Comparison of ENCODE assay signal across 8 cellular contexts in genomic region chr16:8798174-8798527, GRCh38. TPM values are rescaled to one million over a fixed set of nuclear protein-coding genes. Genes with fewer than 3 reads are reported as not detected.
DNase-seq lines count a peak whose midpoint lies in the region; ATAC-seq and TF ChIP-seq lines count a peak whose summit lies in the region.

No MANE protein-coding gene starts in this region.

- H3K27ac ChIP-seq in C4-2B: peak overlapping the region; percentile 94

- in situ Hi-C loops in G401 (cut with HindIII; ENCODE audit: low sequenced_read_pairs): no loop called here

- H3K4me3 ChIP-seq in fibroblast of villous mesenchyme (ENCODE audit: low read depth, low read length): peak overlapping the region; percentile 99

- peak; percentile 11 for DNase-seq in SW480 (ENCODE audit: low spot score)
- no peak for DNase-seq in fibroblast of villous mesenchyme (ENCODE audit: low read depth)
- DNase-seq in renal cortical epithelial cell (ENCODE audit: low read depth): peak; percentile 3
- DNase-seq in G401 (ENCODE audit: low spot score): no peak
- no peak for DNase-seq in NCI-H510A treated with DMSO at 0.1 percent for 48 hours (lab: John Stamatoyannopoulos, UW)

- TF ChIP-seq CTCF in C4-2B (conservative IDR thresholded peaks at IDR 0.05) (no peak), fibroblast of villous mesenchyme (IDR thresholded peaks at IDR 0.05; ENCODE audit: insufficient read depth, low read depth, low read length) (no peak)

- ATAC-seq in GM21723 (IDR thresholded peaks at IDR 0.05; ENCODE audit: unreplicated experiment) (peak; percentile 7), HG03571 (IDR thresholded peaks at IDR 0.05; ENCODE audit: unreplicated experiment) (no peak)

RNA-seq across cellular contexts. Expression of gene PMM2, which starts 0.5 kb away (rescaled TPM):
- total RNA-seq in fibroblast of villous mesenchyme (53.1 and 53.5 TPM in 2 replicates), renal cortical epithelial cell (23.6 and 41.1 TPM in 2 replicates)
- total RNA-seq in G401 (2014; rRNA removed; shearing (Covaris generic)): 28.4 and 36.3 TPM in 2 replicates

RNA-seq across cellular contexts. Expression of gene TMEM186, which starts 0.7 kb away (rescaled TPM):
- total RNA-seq in fibroblast of villous mesenchyme (3.2 and 5.2 TPM in 2 replicates), renal cortical epithelial cell (4.2 and 9.5 TPM in 2 replicates)
- total RNA-seq in G401 (2014; rRNA removed; shearing (Covaris generic)): 9.0 and 14.3 TPM in 2 replicates

Comparison
In these comparisons a context has a peak if more than half of its experiments do, and no peak if none do; other contexts are left out.
1. DNase-seq: peak in SW480 (single experiment) and renal cortical epithelial cell (single experiment); none in fibroblast of villous mesenchyme (single experiment), G401 (single experiment) and NCI-H510A treated with DMSO at 0.1 percent for 48 hours (single experiment).